1 cellular context compared by ENCODE assay signal in the genomic region with DNA sequence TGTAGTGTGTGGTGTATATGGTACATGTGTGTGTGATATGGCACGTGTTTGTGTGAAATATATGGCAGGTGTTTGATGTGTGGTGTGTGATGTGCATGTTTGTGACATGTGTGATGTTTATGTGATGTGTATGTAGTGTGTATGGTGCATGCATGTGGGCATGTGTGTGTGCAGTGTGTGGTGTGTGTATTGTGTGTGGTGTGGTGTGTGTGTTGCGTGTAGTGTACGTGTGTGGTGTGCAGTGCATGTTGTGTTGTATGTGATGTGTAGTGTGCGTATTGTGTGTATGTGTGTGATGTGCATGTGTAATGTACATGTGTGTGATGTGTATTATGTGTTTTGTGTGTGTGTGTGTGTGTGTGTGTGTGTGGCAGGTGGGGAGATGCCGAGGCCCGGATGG.
TF ChIP-seq lines count a peak whose summit lies in the region.

No MANE protein-coding gene starts in this region.

TF ChIP-seq in endothelial cell of umbilical vein, 7 proteins besides CTCF, POLR2A, EP300 and RAD21:
- TF ChIP-seq JUN (IDR thresholded peaks at IDR 0.05; ENCODE audit: borderline replicate concordance, insufficient read depth, insufficient read length, low read depth), result no peak
- TF ChIP-seq MYC (IDR thresholded peaks at IDR 0.05; ENCODE audit: low read depth, low read length), result no peak
- no peak for TF ChIP-seq POLR2AphosphoS5 (IDR thresholded peaks at IDR 0.05; ENCODE audit: insufficient read depth, low read depth, low read length)
- no peak for TF ChIP-seq FOS (IDR thresholded peaks at IDR 0.05; ENCODE audit: borderline replicate concordance, insufficient read depth, low read length)
- TF ChIP-seq EZH2 (IDR thresholded peaks at IDR 0.05; ENCODE audit: borderline replicate concordance, low read depth, low read length, severe bottlenecking), result no peak
- TF ChIP-seq, protein P1, sequence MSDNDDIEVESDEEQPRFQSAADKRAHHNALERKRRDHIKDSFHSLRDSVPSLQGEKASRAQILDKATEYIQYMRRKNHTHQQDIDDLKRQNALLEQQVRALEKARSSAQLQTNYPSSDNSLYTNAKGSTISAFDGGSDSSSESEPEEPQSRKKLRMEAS (IDR thresholded peaks at IDR 0.05; ENCODE audit: insufficient read depth, insufficient read length), result no peak
- TF ChIP-seq GATA2 (IDR thresholded peaks at IDR 0.05; ENCODE audit: insufficient read depth, insufficient read length, low read depth, low read length), result no peak
